36 cellular contexts compared by ENCODE assay signal in genomic region chr1:53659436-53659835, GRCh38.
"Had no signal": no experiment of that assay in that cellular context is flagged by ENCODE, and none has a peak within 500 bp of the region (broad histone marks: within the 10 kb centered on the region; RNA-seq: fewer than 3 reads in every experiment).

No MANE protein-coding gene starts in this region.

- H3K4me3 Mint-ChIP-seq: activated B cell treated with CpG ODN at 0.5 μM for 24 hours; activated CD4-positive, alpha-beta memory T cell treated with anti-CD3 and anti-CD28 coated beads for 36 hours; activated CD4-positive, alpha-beta T cell treated with anti-CD3 and anti-CD28 coated beads, Interleukin-2, amount 10 ng/mL, durations not matched to agents 24 days and 14 days; activated CD8-positive, alpha-beta T cell treated with anti-CD3 and anti-CD28 coated beads for 36 hours; activated naive CD4-positive, alpha-beta T cell treated with anti-CD3 and anti-CD28 coated beads for 36 hours; activated naive CD8-positive, alpha-beta T cell treated with anti-CD3 and anti-CD28 coated beads for 36 hours; activated T-cell treated with anti-CD3 and anti-CD28 coated beads, Interleukin-2, amount 50 U/mL, for 4 hours; activated T-cell treated with anti-CD3 and anti-CD28 coated beads, Interleukin-2, amount 50 U/mL, for 72 hours; activated T-helper 1 cell treated with anti-CD3 and anti-CD28 coated beads, Interleukin-12 subunit alpha, Interleukin-12 subunit beta, Interleukin-2, Interleukin-4 antibody, amounts not matched to agents 30 ng/mL and 10 ng/mL and 1 ng/mL, durations not matched to agents 14 hours and 24 hours and 36 hours; activated T-helper 17 cell treated with anti-CD3 and anti-CD28 coated beads, Interleukin-2, amount 50 U/mL, for 72 hours; brain; central memory CD8-positive, alpha-beta T cell; T-helper 1 cell treated with Interleukin-12 subunit alpha and Interleukin-12 subunit beta and Interleukin-4 antibody, amounts not matched to agents 30 μg/mL and 1 μg/mL, for 36 hours; T-helper 2 cell treated with Interferon-gamma antibody and Interleukin-4, amounts not matched to agents 5 μg/mL and 100 μg/mL, for 36 hours had no signal

- H3K4me1 ChIP-seq: adrenal gland, ascending aorta had no signal

- H3K9me3 ChIP-seq: adrenal gland, ascending aorta had no signal

- H3K36me3 ChIP-seq: adrenal gland, ascending aorta, cardiac muscle cell had no signal

- H3K27me3 Mint-ChIP-seq: activated naive CD8-positive, alpha-beta T cell treated with anti-CD3 and anti-CD28 coated beads for 36 hours had no signal

- H3K27me3 ChIP-seq: adrenal gland, ascending aorta, cardiac muscle cell had no signal

- ATAC-seq: activated CD8-positive, alpha-beta T cell treated with anti-CD3 and anti-CD28 coated beads for 36 hours; activated naive CD4-positive, alpha-beta T cell treated with anti-CD3 and anti-CD28 coated beads, Interleukin-2, amount 50 U/mL, for 72 hours; activated T-cell treated with anti-CD3 and anti-CD28 coated beads, Interleukin-2, amount 50 U/mL, for 4 hours; activated T-cell treated with anti-CD3 and anti-CD28 coated beads, Interleukin-2, amount 50 U/mL, for 72 hours; activated T-helper 17 cell treated with anti-CD3 and anti-CD28 coated beads, Interleukin-2, amount 50 U/mL, for 72 hours had no signal

- H3K4me3 ChIP-seq: adrenal gland, ascending aorta, cardiac muscle cell had no signal

- H3K4me1 Mint-ChIP-seq: activated B cell treated with CpG ODN at 0.5 μM for 24 hours; activated CD4-positive, alpha-beta T cell treated with anti-CD3 and anti-CD28 coated beads, Interleukin-2, amount 10 ng/mL, durations not matched to agents 24 days and 14 days; activated naive CD8-positive, alpha-beta T cell treated with anti-CD3 and anti-CD28 coated beads for 36 hours had no signal

- H3K27ac Mint-ChIP-seq: activated B cell treated with CpG ODN at 0.5 μM for 24 hours; activated CD4-positive, alpha-beta memory T cell treated with anti-CD3 and anti-CD28 coated beads for 36 hours; activated CD4-positive, alpha-beta T cell treated with anti-CD3 and anti-CD28 coated beads, Interleukin-2, amount 10 ng/mL, durations not matched to agents 24 days and 14 days; activated CD8-positive, alpha-beta T cell treated with anti-CD3 and anti-CD28 coated beads for 36 hours; activated naive CD4-positive, alpha-beta T cell treated with anti-CD3 and anti-CD28 coated beads for 36 hours; activated naive CD4-positive, alpha-beta T cell treated with anti-CD3 and anti-CD28 coated beads, Interleukin-2, amount 50 U/mL, for 72 hours; activated naive CD8-positive, alpha-beta T cell treated with anti-CD3 and anti-CD28 coated beads for 36 hours; activated T-cell treated with anti-CD3 and anti-CD28 coated beads, Interleukin-2, amount 50 U/mL, for 72 hours; activated T-helper 1 cell treated with anti-CD3 and anti-CD28 coated beads, Interleukin-12 subunit alpha, Interleukin-12 subunit beta, Interleukin-2, Interleukin-4 antibody, amounts not matched to agents 30 ng/mL and 10 ng/mL and 1 ng/mL, durations not matched to agents 14 hours and 24 hours and 36 hours; activated T-helper 17 cell treated with anti-CD3 and anti-CD28 coated beads, Interleukin-2, amount 50 U/mL, for 72 hours; T-helper 1 cell treated with Interleukin-12 subunit alpha and Interleukin-12 subunit beta and Interleukin-4 antibody, amounts not matched to agents 30 μg/mL and 1 μg/mL, for 36 hours; T-helper 2 cell treated with Interferon-gamma antibody and Interleukin-4, amounts not matched to agents 5 μg/mL and 100 μg/mL, for 36 hours had no signal

- H3K9me3 Mint-ChIP-seq: activated B cell treated with CpG ODN at 0.5 μM for 24 hours; activated CD4-positive, alpha-beta memory T cell treated with anti-CD3 and anti-CD28 coated beads for 36 hours; activated CD4-positive, alpha-beta T cell treated with anti-CD3 and anti-CD28 coated beads, Interleukin-2, amount 10 ng/mL, durations not matched to agents 24 days and 14 days; activated CD8-positive, alpha-beta T cell treated with anti-CD3 and anti-CD28 coated beads for 36 hours; activated naive CD4-positive, alpha-beta T cell treated with anti-CD3 and anti-CD28 coated beads for 36 hours; activated naive CD4-positive, alpha-beta T cell treated with anti-CD3 and anti-CD28 coated beads, Interleukin-2, amount 50 U/mL, for 72 hours; activated naive CD8-positive, alpha-beta T cell treated with anti-CD3 and anti-CD28 coated beads for 36 hours; activated T-cell treated with anti-CD3 and anti-CD28 coated beads, Interleukin-2, amount 50 U/mL, for 4 hours; activated T-cell treated with anti-CD3 and anti-CD28 coated beads, Interleukin-2, amount 50 U/mL, for 72 hours; activated T-helper 1 cell treated with anti-CD3 and anti-CD28 coated beads, Interleukin-12 subunit alpha, Interleukin-12 subunit beta, Interleukin-2, Interleukin-4 antibody, amounts not matched to agents 30 ng/mL and 10 ng/mL and 1 ng/mL, durations not matched to agents 14 hours and 24 hours and 36 hours; activated T-helper 17 cell treated with anti-CD3 and anti-CD28 coated beads, Interleukin-2, amount 50 U/mL, for 72 hours; brain; central memory CD8-positive, alpha-beta T cell; T-helper 1 cell treated with Interleukin-12 subunit alpha and Interleukin-12 subunit beta and Interleukin-4 antibody, amounts not matched to agents 30 μg/mL and 1 μg/mL, for 36 hours; T-helper 2 cell treated with Interferon-gamma antibody and Interleukin-4, amounts not matched to agents 5 μg/mL and 100 μg/mL, for 36 hours had no signal

- H3K27ac ChIP-seq: adrenal gland, ascending aorta, cardiac muscle cell, VCaP had no signal

- H3K36me3 Mint-ChIP-seq: activated CD4-positive, alpha-beta memory T cell treated with anti-CD3 and anti-CD28 coated beads for 36 hours; activated naive CD4-positive, alpha-beta T cell treated with anti-CD3 and anti-CD28 coated beads, Interleukin-2, amount 50 U/mL, for 72 hours; activated naive CD8-positive, alpha-beta T cell treated with anti-CD3 and anti-CD28 coated beads for 36 hours; brain had no signal

- DNase-seq: activated B cell treated with CpG ODN at 0.5 μM for 24 hours; activated CD4-positive, alpha-beta memory T cell treated with anti-CD3 and anti-CD28 coated beads for 36 hours; activated CD4-positive, alpha-beta T cell treated with anti-CD3 and anti-CD28 coated beads for 4 hours; activated CD4-positive, alpha-beta T cell treated with anti-CD3 and anti-CD28 coated beads, Interleukin-2, amount 10 ng/mL, durations not matched to agents 24 days and 14 days; activated CD4-positive, alpha-beta T cell treated with anti-CD3 and anti-CD28 coated beads, Interleukin-2, amount 50 U/mL, for 1 hour; activated CD4-positive, alpha-beta T cell treated with anti-CD3 and anti-CD28 coated beads, Interleukin-2, amount 50 U/mL, for 4 hours; activated CD4-positive, CD25-positive, alpha-beta regulatory T cell treated with anti-CD3 and anti-CD28 coated beads, Interleukin-2, amount 50 U/mL, for 72 hours; activated CD8-positive, alpha-beta memory T cell treated with anti-CD3 and anti-CD28 coated beads, Interleukin-2, amount 50 U/mL, for 4 hours; activated CD8-positive, alpha-beta T cell treated with anti-CD3 and anti-CD28 coated beads for 36 hours; activated effector memory CD4-positive, alpha-beta T cell treated with anti-CD3 and anti-CD28 coated beads, Interleukin-2, amount 50 U/mL, for 16 hours; activated gamma-delta T cell treated with Interleukin-2 at 50 U/mL for 16 hours; activated naive CD4-positive, alpha-beta T cell; activated naive CD4-positive, alpha-beta T cell treated with anti-CD3 and anti-CD28 coated beads for 36 hours; activated naive CD4-positive, alpha-beta T cell treated with anti-CD3 and anti-CD28 coated beads, Interleukin-2, amount 50 U/mL, for 16 hours; activated naive CD8-positive, alpha-beta T cell treated with anti-CD3 and anti-CD28 coated beads for 36 hours; activated T-cell treated with anti-CD3 and anti-CD28 coated beads for 4 hours; activated T-cell treated with anti-CD3 and anti-CD28 coated beads, Interleukin-2, amount 50 U/mL, for 1 hour; activated T-cell treated with anti-CD3 and anti-CD28 coated beads, Interleukin-2, amount 50 U/mL, for 4 hours; activated T-cell treated with anti-CD3 and anti-CD28 coated beads, Interleukin-2, amount 50 U/mL, for 72 hours; adrenal gland; amniotic stem cell; caudate nucleus; cerebellar nuclear complex; T-helper 1 cell; T-helper 2 cell; T-helper 9 cell had no signal
